In the genomic region with DNA sequence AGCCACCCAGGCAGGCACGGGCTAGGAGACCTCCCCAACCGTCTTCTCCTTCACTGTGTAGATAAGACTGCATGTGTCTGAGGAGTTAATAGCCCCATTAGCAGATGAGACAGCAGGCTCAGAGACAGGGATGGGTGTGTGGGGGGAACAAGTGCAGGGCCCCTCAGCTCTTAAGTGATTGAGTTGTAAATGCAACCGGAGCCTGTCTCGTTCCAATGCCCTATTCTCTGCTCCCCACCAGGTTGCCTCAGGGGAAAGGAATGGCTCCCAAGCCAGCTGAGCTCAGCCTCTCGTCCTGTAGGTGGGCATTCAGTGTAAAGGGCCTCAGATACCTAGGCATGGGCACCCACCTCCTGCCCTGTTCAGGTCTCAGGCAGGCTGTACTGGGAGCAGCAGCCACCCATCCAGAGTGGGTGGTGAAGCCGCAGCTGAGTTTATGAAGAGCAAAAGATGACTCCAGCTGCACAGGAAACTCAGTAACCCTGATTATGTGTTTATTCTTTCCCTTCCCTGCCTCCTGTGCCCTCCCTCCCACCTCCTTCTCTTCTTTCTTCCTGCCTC, we compare ENCODE assay signal across 26 cellular contexts.
DNase-seq lines count a peak whose midpoint lies in the region; ATAC-seq and TF ChIP-seq lines count a peak whose summit lies in the region.
"Had no signal": no experiment of that assay in that cellular context is flagged by ENCODE, and none has a peak within 500 bp of the region (broad histone marks: within the 10 kb centered on the region; RNA-seq: fewer than 3 reads in every experiment).

No MANE protein-coding gene starts in this region.

- H3K4me1 ChIP-seq in GM23338 (ENCODE audit: insufficient read depth) (no peaks in the 10 kb centered on the region; the same call in 1 of the 2 replicates), parathyroid adenoma (peaks cover 23% of the 10 kb centered on the region)
- H3K4me1 ChIP-seq: ascending aorta, upper lobe of right lung had no signal

- peaks cover 1% of the 10 kb centered on the region for H3K27me3 Mint-ChIP-seq in GM23338 (ENCODE audit: insufficient read depth, low read depth, poor library complexity)
- H3K27me3 Mint-ChIP-seq in chondrocyte (ENCODE audit: low read depth): peaks cover 2% of the 10 kb centered on the region
- H3K27me3 Mint-ChIP-seq: effector memory CD8-positive, alpha-beta T cell had no signal

- TF ChIP-seq CTCF in GM23338 (conservative IDR thresholded peaks at IDR 0.05; ENCODE audit: low read depth in 2 of 2) (no peak), chondrocyte (IDR thresholded peaks at IDR 0.05) (no peak), parathyroid adenoma (IDR thresholded peaks at IDR 0.05) (no peak)

- no peak for DNase-seq in GM23338 (ENCODE audit: low spot score)
- peak; percentile 25 for DNase-seq in NCI-H2227 (lab: John Stamatoyannopoulos, UW; ENCODE audit: unreplicated experiment)
- DNase-seq in chondrocyte (ENCODE audit: low spot score): peak; percentile 29
- no peak for DNase-seq in stimulated activated CD4-positive, alpha-beta T cell treated with anti-CD3 and anti-CD28 coated beads, Interleukin-2, amount 100 ng/mL, for 24 hours
- no peak for DNase-seq in activated effector memory CD4-positive, alpha-beta T cell treated with anti-CD3 and anti-CD28 coated beads, Interleukin-2, amount 50 U/mL, for 16 hours
- DNase-seq: activated CD8-positive, alpha-beta memory T cell treated with anti-CD3 and anti-CD28 coated beads for 24 hours; activated effector memory CD4-positive, alpha-beta T cell treated with Interleukin-2 at 50 U/mL for 16 hours; activated naive CD8-positive, alpha-beta T cell treated with anti-CD3 and anti-CD28 coated beads, Interleukin-2, amount 10 ng/mL, durations not matched to agents 7 days and 5 days; C1 segment of cervical spinal cord; caudate nucleus; effector memory CD8-positive, alpha-beta T cell; HCEC 1CT; left ventricle myocardium superior; NCI-H146; NCI-H2107; NCI-H510A treated with DMSO at 0.1 percent for 48 hours; occipital lobe; SHP77 treated with DMSO at 0.1 percent for 48 hours; stimulated activated naive CD4-positive, alpha-beta T cell; upper lobe of right lung had no signal

- H3K9me3 Mint-ChIP-seq in GM23338: no peaks in the 10 kb centered on the region; the same call in 2 of the 3 replicates
- H3K9me3 Mint-ChIP-seq in chondrocyte (ENCODE audit: low read depth): no peaks in the 10 kb centered on the region
- H3K9me3 Mint-ChIP-seq: activated naive CD8-positive, alpha-beta T cell treated with anti-CD3 and anti-CD28 coated beads, Interleukin-2, amount 10 ng/mL, durations not matched to agents 7 days and 5 days; effector memory CD8-positive, alpha-beta T cell had no signal

- ATAC-seq in GM23338: 0 out of 3 replicates have a peak, but pooled peaks have one; percentile 32
- no peak for ATAC-seq in GM21390 (IDR thresholded peaks at IDR 0.05; ENCODE audit: unreplicated experiment)
- ATAC-seq: effector memory CD8-positive, alpha-beta T cell; HepG2; left ventricle myocardium superior; Panc1; upper lobe of right lung had no signal

- H3K4me2 ChIP-seq in GM23338 (no peak overlapping the region), parathyroid adenoma (ENCODE audit: low read length) (no peak overlapping the region)

- no peaks in the 10 kb centered on the region for H3K9me2 ChIP-seq in GM23338 (ENCODE audit: insufficient read depth)

- no peaks in the 10 kb centered on the region; the same call in 2 of the 3 replicates for H3K4me1 Mint-ChIP-seq in GM23338
- peaks cover 4% of the 10 kb centered on the region for H3K4me1 Mint-ChIP-seq in chondrocyte (ENCODE audit: low read depth)
- H3K4me1 Mint-ChIP-seq: activated naive CD8-positive, alpha-beta T cell treated with anti-CD3 and anti-CD28 coated beads, Interleukin-2, amount 10 ng/mL, durations not matched to agents 7 days and 5 days had no signal

- no peak overlapping the region for H2AFZ ChIP-seq in GM23338
- H2AFZ ChIP-seq in parathyroid adenoma: no peak overlapping the region

- H3K36me3 Mint-ChIP-seq in GM23338 (ENCODE audit: low read depth): no peaks in the 10 kb centered on the region
- H3K36me3 Mint-ChIP-seq in chondrocyte (ENCODE audit: low read depth): no peaks in the 10 kb centered on the region
- H3K36me3 Mint-ChIP-seq: activated naive CD8-positive, alpha-beta T cell treated with anti-CD3 and anti-CD28 coated beads, Interleukin-2, amount 10 ng/mL, durations not matched to agents 7 days and 5 days had no signal

- H3K4me3 Mint-ChIP-seq in GM23338 (no peak overlapping the region), chondrocyte (ENCODE audit: unreplicated experiment) (no peak overlapping the region)
- H3K4me3 Mint-ChIP-seq: activated naive CD8-positive, alpha-beta T cell treated with anti-CD3 and anti-CD28 coated beads, Interleukin-2, amount 10 ng/mL, durations not matched to agents 7 days and 5 days; effector memory CD8-positive, alpha-beta T cell had no signal

- H3K4me3 ChIP-seq in GM23338 (no peak overlapping the region), parathyroid adenoma (ENCODE audit: low read depth, low read length) (no peak overlapping the region)
- H3K4me3 ChIP-seq: ascending aorta, skin epidermis, upper lobe of right lung had no signal

- H3K9me3 ChIP-seq in parathyroid adenoma (ENCODE audit: control insufficient read depth, low read length): no peaks in the 10 kb centered on the region
- H3K9me3 ChIP-seq: ascending aorta, upper lobe of right lung had no signal

- H3K27ac Mint-ChIP-seq in GM23338: no peak overlapping the region
- H3K27ac Mint-ChIP-seq in chondrocyte (ENCODE audit: unreplicated experiment): no peak overlapping the region
- H3K27ac Mint-ChIP-seq: activated naive CD8-positive, alpha-beta T cell treated with anti-CD3 and anti-CD28 coated beads, Interleukin-2, amount 10 ng/mL, durations not matched to agents 7 days and 5 days; effector memory CD8-positive, alpha-beta T cell had no signal

- H3K79me2 ChIP-seq in GM23338 (replicated peaks; ENCODE audit: insufficient read depth) (no peaks in the 10 kb centered on the region), parathyroid adenoma (no peaks in the 10 kb centered on the region)

- no peak overlapping the region for H3K9ac ChIP-seq in parathyroid adenoma

- no peaks in the 10 kb centered on the region for H3K27me3 ChIP-seq in GM23338 (ENCODE audit: insufficient read depth)
- H3K27me3 ChIP-seq in parathyroid adenoma (ENCODE audit: control insufficient read depth, insufficient read depth, low read length): no peaks in the 10 kb centered on the region
- H3K27me3 ChIP-seq: upper lobe of right lung had no signal

- no peaks in the 10 kb centered on the region for H3K36me3 ChIP-seq in GM23338 (ENCODE audit: insufficient read depth)
- no peaks in the 10 kb centered on the region for H3K36me3 ChIP-seq in parathyroid adenoma (ENCODE audit: control insufficient read depth, insufficient read depth, low read length)
- H3K36me3 ChIP-seq: ascending aorta, upper lobe of right lung had no signal

- no peak overlapping the region for H3K27ac ChIP-seq in GM23338 (ENCODE audit: low read depth)
- peak overlapping the region; percentile 99 for H3K27ac ChIP-seq in parathyroid adenoma
- H3K27ac ChIP-seq: ascending aorta, skin epidermis, upper lobe of right lung had no signal

- no peaks in the 10 kb centered on the region for H3F3A ChIP-seq in GM23338 (replicated peaks; ENCODE audit: low read depth)

- no peaks in the 10 kb centered on the region for H4K20me1 ChIP-seq in GM23338 (replicated peaks; ENCODE audit: insufficient read depth)

TF ChIP-seq in GM23338, 12 proteins besides CTCF, POLR2A, EP300 and RAD21 (continues in another document):
- TF ChIP-seq ZNF114 (CRISPR knock-in tag; IDR thresholded peaks at IDR 0.05) (no peak), CREB1 (CRISPR knock-in tag; IDR thresholded peaks at IDR 0.05; ENCODE audit: low read depth) (no peak)

Comparison
In these comparisons a context has a peak if more than half of its experiments do, and no peak if none do; other contexts are left out.
1. DNase-seq: peak in NCI-H2227 (single experiment) and chondrocyte (single experiment); none in GM23338 (single experiment), stimulated activated CD4-positive, alpha-beta T cell treated with anti-CD3 and anti-CD28 coated beads, Interleukin-2, amount 100 ng/mL, for 24 hours (0 of 2) and activated effector memory CD4-positive, alpha-beta T cell treated with anti-CD3 and anti-CD28 coated beads, Interleukin-2, amount 50 U/mL, for 16 hours (single experiment).